ENCODE assay signal across 8 cellular contexts in genomic region chr12:30754750-30755394, GRCh38. TPM values are rescaled to one million over a fixed set of nuclear protein-coding genes. Genes with fewer than 3 reads are reported as not detected.
A peak's percentile ranks its signal among the peaks of the same experiment; 100 is the strongest.
DNase-seq lines count a peak whose midpoint lies in the region; ATAC-seq and TF ChIP-seq lines count a peak whose summit lies in the region.

Gene CAPRIN2, minus strand, starts transcription at chr12:30754951. Its CDS starts 1,431 bp downstream, at chr12:30753520.

- no peaks in the 10 kb centered on the region for H3K27me3 Mint-ChIP-seq in activated naive CD8-positive, alpha-beta T cell

- H3K4me1 Mint-ChIP-seq in activated naive CD8-positive, alpha-beta T cell (ENCODE audit: low read depth), result peaks cover 40% of the 10 kb centered on the region

- TF ChIP-seq CTCF in GM12864 (IDR thresholded peaks at IDR 0.05; ENCODE audit: low read depth, low read length, missing control alignments) (no peak), omental fat pad (IDR thresholded peaks at IDR 0.05) (no peak)

- DNase-seq in GM12864 (ENCODE audit: low read depth) (peak; percentile 80), NCI-H1092 treated with DMSO at 0.1 percent for 48 hours (lab: John Stamatoyannopoulos, UW) (peak; percentile 95), SKM-1 (lab: John Stamatoyannopoulos, UW; ENCODE audit: unreplicated experiment) (peak; percentile 42), glomerular visceral epithelial cell (ENCODE audit: extremely low spot score) (peak; percentile 96), omental fat pad (ENCODE audit: low spot score) (peak; percentile 74)

- peak within 1 kb of the TSS; percentile 95 for H3K4me3 Mint-ChIP-seq in activated naive CD8-positive, alpha-beta T cell

- peak within 1 kb of the TSS; percentile 64 for H3K27ac ChIP-seq in temporal lobe (ENCODE audit: low read depth, low read length)

- peak within 1 kb of the TSS; percentile 77 for H3K4me3 ChIP-seq in GM12864 (ENCODE audit: low read depth, low read length)

- ATAC-seq in HG02642 (IDR thresholded peaks at IDR 0.05; ENCODE audit: poor library complexity, unreplicated experiment), result peak; percentile 96
- ATAC-seq in omental fat pad (ENCODE audit: low FRiP score), result peak; percentile 98

- H3K36me3 Mint-ChIP-seq in activated naive CD8-positive, alpha-beta T cell, result no peaks in the 10 kb centered on the region

- no peaks in the 10 kb centered on the region for H3K9me3 Mint-ChIP-seq in activated naive CD8-positive, alpha-beta T cell (ENCODE audit: low read depth)

- peak within 1 kb of the TSS; percentile 88 for H3K27ac Mint-ChIP-seq in activated naive CD8-positive, alpha-beta T cell

RNA-seq across cellular contexts. Expression of gene CAPRIN2, which starts in this region (rescaled TPM):
- total RNA-seq in omental fat pad, result 10 to 100 TPM; 18.0 to 31.4 (median 19.7) TPM
- total RNA-seq in temporal lobe, result 31.5 TPM

Comparison
In these comparisons a context has a peak if more than half of its experiments do, and no peak if none do; other contexts are left out.
1. Peak in every context shown above with its lines: DNase-seq, ATAC-seq, H3K4me3 ChIP-seq and H3K27ac ChIP-seq.
2. DNase-seq: peak in every context shown above with its lines; median percentile 96 in glomerular visceral epithelial cell; 95 in NCI-H1092 treated with DMSO at 0.1 percent for 48 hours; 80 in GM12864; 74 in omental fat pad; 42 in SKM-1.